In the genomic region with DNA sequence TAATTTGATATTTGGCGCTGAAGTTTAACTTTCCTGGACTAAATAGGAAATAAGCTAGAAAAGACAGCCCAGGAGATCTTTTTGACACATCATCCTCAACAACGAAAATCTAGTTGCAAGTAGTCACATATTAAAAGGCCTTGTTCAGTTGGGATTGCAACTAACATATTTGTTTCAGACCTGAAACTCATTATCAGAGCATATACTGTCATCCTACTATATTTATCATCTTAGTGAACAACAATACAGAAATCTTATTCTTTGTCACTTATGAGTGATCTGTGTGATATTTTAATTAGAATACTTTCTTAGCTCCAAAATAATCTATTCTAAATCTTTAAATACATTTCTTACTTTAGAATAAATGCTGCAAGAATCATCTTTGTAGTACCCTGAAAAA, we compare ENCODE assay signal across 21 cellular contexts.
DNase-seq lines count a peak whose midpoint lies in the region; ATAC-seq, FAIRE-seq and TF ChIP-seq lines count a peak whose summit lies in the region.
"Had no signal": no experiment of that assay in that cellular context is flagged by ENCODE, and none has a peak within 500 bp of the region (broad histone marks: within the 10 kb centered on the region; RNA-seq: fewer than 3 reads in every experiment).

No MANE protein-coding gene starts in this region.

- WGBS in mesenchymal stem cell = no CpG with 5 or more reads among the region's 2 CpGs
- 80 to 85% (median 85%) methylated on average over 2 of the region's 2 CpGs for WGBS in adrenal gland, 4 donors

- H3K14ac ChIP-seq in mesenchymal stem cell (ENCODE audit: low read length in 2 of 2) = no peak overlapping the region

- no peaks in the 10 kb centered on the region for H3K27me3 ChIP-seq in CD4-positive, alpha-beta T cell (ENCODE audit: control insufficient read depth, insufficient read depth, low read length)
- H3K27me3 ChIP-seq in mesenchymal stem cell (ENCODE audit: control insufficient read depth in 1 of 2, insufficient read depth in 1 of 2, low read length in 2 of 2) (no peaks in the 10 kb centered on the region), adrenal gland (no peaks in the 10 kb centered on the region)
- H3K27me3 ChIP-seq: BE2C, MG63 had no signal

- H2BK12ac ChIP-seq in mesenchymal stem cell (ENCODE audit: low read length in 2 of 2) = no peak overlapping the region

- no peaks in the 10 kb centered on the region for H3K9me3 ChIP-seq in CD4-positive, alpha-beta T cell (ENCODE audit: control insufficient read depth, low read length)
- no peaks in the 10 kb centered on the region for H3K9me3 ChIP-seq in mesenchymal stem cell (ENCODE audit: control insufficient read depth, low read length)
- H3K9me3 ChIP-seq in adrenal gland (replicated peaks in 1 of 3) = no peaks in the 10 kb centered on the region
- H3K9me3 ChIP-seq: BE2C, MG63 had no signal

- H3K79me1 ChIP-seq in mesenchymal stem cell (replicated peaks; ENCODE audit: low read length, poor library complexity, severe bottlenecking) = peaks cover 12% of the 10 kb centered on the region

- peak overlapping the region; percentile 37 for H3K9ac ChIP-seq in mesenchymal stem cell (ENCODE audit: low read length)

- H3K36me3 Mint-ChIP-seq in CD4-positive, alpha-beta T cell (ENCODE audit: low read depth) = peaks cover 86% of the 10 kb centered on the region

- no peak overlapping the region for H3K23ac ChIP-seq in mesenchymal stem cell (ENCODE audit: low read length in 2 of 2)

- H3K27me3 Mint-ChIP-seq in CD4-positive, alpha-beta T cell = no peaks in the 10 kb centered on the region

- no peak overlapping the region for H3K4me2 ChIP-seq in mesenchymal stem cell (ENCODE audit: low read length, poor library complexity, severe bottlenecking)

- peak; percentile 48 for FAIRE-seq in endometrium (lab: Jason Lieb, UNC)
- FAIRE-seq: D721Med, GM18507 had no signal

- H3K18ac ChIP-seq in mesenchymal stem cell (ENCODE audit: low read depth in 1 of 2, low read length in 2 of 2) = no peak overlapping the region

- H2BK15ac ChIP-seq in mesenchymal stem cell (ENCODE audit: low read depth, poor library complexity, severe bottlenecking) = no peak overlapping the region

- no peak overlapping the region for H2AK5ac ChIP-seq in mesenchymal stem cell (ENCODE audit: low read length, severe bottlenecking)

- no peak for ATAC-seq in CD4-positive, alpha-beta T cell (ENCODE audit: poor library complexity)
- peak; percentile 45 for ATAC-seq in HG03565 (IDR thresholded peaks at IDR 0.05; ENCODE audit: unreplicated experiment)

- H3K4me1 ChIP-seq in mesenchymal stem cell (ENCODE audit: control insufficient read depth, insufficient read depth, low read depth, low read length) (peaks cover 4% of the 10 kb centered on the region), adrenal gland (replicated peaks in 1 of 2) (no peaks in the 10 kb centered on the region)

- H3K4me3 Mint-ChIP-seq in CD4-positive, alpha-beta T cell = no peak overlapping the region
- H3K4me3 Mint-ChIP-seq: CD14-positive monocyte had no signal

- H2AFZ ChIP-seq in mesenchymal stem cell (ENCODE audit: low read depth, low read length) = no peak overlapping the region

- H4K91ac ChIP-seq in mesenchymal stem cell (ENCODE audit: low read length) = no peak overlapping the region

- no peak overlapping the region for H4K8ac ChIP-seq in mesenchymal stem cell (ENCODE audit: low read length)

- no peak overlapping the region for H2BK120ac ChIP-seq in mesenchymal stem cell (ENCODE audit: low read depth, low read length)

- intact Hi-C loops in CD4-positive, alpha-beta T cell (cut with DNase I, micrococcal nuclease) = no loop called here
- intact Hi-C loops in adrenal gland (cut with DNase I) = no loop called here

- CTCF ChIA-PET in CD4-positive, alpha-beta T cell (lab: Charles Lee) = interaction anchor here (0.8 to 1.2 kb wide), 2 partner anchors 51 to 134 kb away, joined by 3 to 4 read pairs; partner anchors contain the start of gene CDK17

- no peak for TF ChIP-seq POLR2A in adrenal gland (IDR thresholded peaks at IDR 0.05)

- DNase-seq in CD4-positive, alpha-beta T cell = no peak
- no peak for DNase-seq in mesenchymal stem cell
- no peak for DNase-seq in superior temporal gyrus (ENCODE audit: extremely low spot score)
- DNase-seq in adrenal gland = no peak
- no peak for DNase-seq in medulla oblongata (ENCODE audit: extremely low spot score)
- DNase-seq: BE2C, H7, IMR-90, KG1, MG63, NCI-H1105 treated with DMSO at 0.1 percent for 48 hours, NCI-H2029 treated with DMSO at 0.1 percent for 48 hours, NCI-H446 treated with DMSO at 0.1 percent for 48 hours, NCI-H526 treated with DMSO at 0.1 percent for 48 hours, RPMI8226, SHP77 had no signal

- no peaks in the 10 kb centered on the region for H3K9me3 Mint-ChIP-seq in CD4-positive, alpha-beta T cell
- H3K9me3 Mint-ChIP-seq: CD14-positive monocyte had no signal

- no peak overlapping the region for H3K4ac ChIP-seq in mesenchymal stem cell (ENCODE audit: low read depth in 1 of 2, low read length in 2 of 2)

- no peak for TF ChIP-seq CTCF in CD4-positive, alpha-beta T cell (IDR thresholded peaks at IDR 0.05)
- TF ChIP-seq CTCF in adrenal gland (IDR thresholded peaks at IDR 0.05) = no peak

- H3K4me1 Mint-ChIP-seq in CD4-positive, alpha-beta T cell (ENCODE audit: low read depth) = peaks cover 40% of the 10 kb centered on the region
- H3K4me1 Mint-ChIP-seq: CD14-positive monocyte had no signal

- no peak overlapping the region for H3K27ac ChIP-seq in CD4-positive, alpha-beta T cell (ENCODE audit: low read depth, low read length)
- H3K27ac ChIP-seq in mesenchymal stem cell (ENCODE audit: low read length, poor library complexity, severe bottlenecking) (no peak overlapping the region), adrenal gland (no peak overlapping the region)

- no peak overlapping the region for H2BK5ac ChIP-seq in mesenchymal stem cell (ENCODE audit: low read depth, low read length, poor library complexity, severe bottlenecking)

- H3K4me3 ChIP-seq in mesenchymal stem cell (ENCODE audit: insufficient read depth in 1 of 2, low read depth in 1 of 2, low read length in 2 of 2) (no peak overlapping the region), adrenal gland (no peak overlapping the region)
- H3K4me3 ChIP-seq: MG63 had no signal

- H3K36me3 ChIP-seq in mesenchymal stem cell (ENCODE audit: control insufficient read depth in 1 of 2, insufficient read depth in 2 of 2, low read depth in 1 of 2, low read length in 2 of 2) = peaks cover 23 to 95% of the 10 kb centered on the region in 2 experiments
- H3K36me3 ChIP-seq in adrenal gland (replicated peaks in 1 of 2) = no peaks in the 10 kb centered on the region

- peak overlapping the region; percentile 3 for H3K27ac Mint-ChIP-seq in CD4-positive, alpha-beta T cell

- POLR2A ChIA-PET in CD4-positive, alpha-beta T cell (lab: Charles Lee) = interaction anchor here (1.3 kb wide), 1 partner anchor 134 kb away, joined by 5 read pairs; the partner anchor contains the start of gene CDK17
